ENCODE assay signal across 1 cellular context in the genomic region with DNA sequence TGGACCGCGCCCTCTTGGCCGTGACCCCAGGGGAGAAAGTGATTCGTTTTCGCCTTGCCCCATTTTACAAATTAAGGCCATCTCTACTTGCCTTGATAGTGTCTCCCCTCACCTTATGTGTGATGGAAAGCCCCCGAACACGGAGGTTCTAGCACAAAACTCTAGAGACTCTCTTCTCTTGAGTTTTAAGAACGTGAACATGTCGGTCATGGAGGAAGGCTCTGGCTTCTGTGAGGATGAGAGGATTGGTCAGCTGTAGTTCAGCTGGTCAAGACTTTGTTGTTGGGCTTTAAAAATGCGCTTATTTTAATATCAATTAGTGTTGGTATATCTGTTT.
TF ChIP-seq lines count a peak whose summit lies in the region.

No MANE protein-coding gene starts in this region.

TF ChIP-seq in K562, 482 proteins besides CTCF, POLR2A, EP300 and RAD21 (continued from another document and continues in another):
- TF ChIP-seq, protein P1, sequence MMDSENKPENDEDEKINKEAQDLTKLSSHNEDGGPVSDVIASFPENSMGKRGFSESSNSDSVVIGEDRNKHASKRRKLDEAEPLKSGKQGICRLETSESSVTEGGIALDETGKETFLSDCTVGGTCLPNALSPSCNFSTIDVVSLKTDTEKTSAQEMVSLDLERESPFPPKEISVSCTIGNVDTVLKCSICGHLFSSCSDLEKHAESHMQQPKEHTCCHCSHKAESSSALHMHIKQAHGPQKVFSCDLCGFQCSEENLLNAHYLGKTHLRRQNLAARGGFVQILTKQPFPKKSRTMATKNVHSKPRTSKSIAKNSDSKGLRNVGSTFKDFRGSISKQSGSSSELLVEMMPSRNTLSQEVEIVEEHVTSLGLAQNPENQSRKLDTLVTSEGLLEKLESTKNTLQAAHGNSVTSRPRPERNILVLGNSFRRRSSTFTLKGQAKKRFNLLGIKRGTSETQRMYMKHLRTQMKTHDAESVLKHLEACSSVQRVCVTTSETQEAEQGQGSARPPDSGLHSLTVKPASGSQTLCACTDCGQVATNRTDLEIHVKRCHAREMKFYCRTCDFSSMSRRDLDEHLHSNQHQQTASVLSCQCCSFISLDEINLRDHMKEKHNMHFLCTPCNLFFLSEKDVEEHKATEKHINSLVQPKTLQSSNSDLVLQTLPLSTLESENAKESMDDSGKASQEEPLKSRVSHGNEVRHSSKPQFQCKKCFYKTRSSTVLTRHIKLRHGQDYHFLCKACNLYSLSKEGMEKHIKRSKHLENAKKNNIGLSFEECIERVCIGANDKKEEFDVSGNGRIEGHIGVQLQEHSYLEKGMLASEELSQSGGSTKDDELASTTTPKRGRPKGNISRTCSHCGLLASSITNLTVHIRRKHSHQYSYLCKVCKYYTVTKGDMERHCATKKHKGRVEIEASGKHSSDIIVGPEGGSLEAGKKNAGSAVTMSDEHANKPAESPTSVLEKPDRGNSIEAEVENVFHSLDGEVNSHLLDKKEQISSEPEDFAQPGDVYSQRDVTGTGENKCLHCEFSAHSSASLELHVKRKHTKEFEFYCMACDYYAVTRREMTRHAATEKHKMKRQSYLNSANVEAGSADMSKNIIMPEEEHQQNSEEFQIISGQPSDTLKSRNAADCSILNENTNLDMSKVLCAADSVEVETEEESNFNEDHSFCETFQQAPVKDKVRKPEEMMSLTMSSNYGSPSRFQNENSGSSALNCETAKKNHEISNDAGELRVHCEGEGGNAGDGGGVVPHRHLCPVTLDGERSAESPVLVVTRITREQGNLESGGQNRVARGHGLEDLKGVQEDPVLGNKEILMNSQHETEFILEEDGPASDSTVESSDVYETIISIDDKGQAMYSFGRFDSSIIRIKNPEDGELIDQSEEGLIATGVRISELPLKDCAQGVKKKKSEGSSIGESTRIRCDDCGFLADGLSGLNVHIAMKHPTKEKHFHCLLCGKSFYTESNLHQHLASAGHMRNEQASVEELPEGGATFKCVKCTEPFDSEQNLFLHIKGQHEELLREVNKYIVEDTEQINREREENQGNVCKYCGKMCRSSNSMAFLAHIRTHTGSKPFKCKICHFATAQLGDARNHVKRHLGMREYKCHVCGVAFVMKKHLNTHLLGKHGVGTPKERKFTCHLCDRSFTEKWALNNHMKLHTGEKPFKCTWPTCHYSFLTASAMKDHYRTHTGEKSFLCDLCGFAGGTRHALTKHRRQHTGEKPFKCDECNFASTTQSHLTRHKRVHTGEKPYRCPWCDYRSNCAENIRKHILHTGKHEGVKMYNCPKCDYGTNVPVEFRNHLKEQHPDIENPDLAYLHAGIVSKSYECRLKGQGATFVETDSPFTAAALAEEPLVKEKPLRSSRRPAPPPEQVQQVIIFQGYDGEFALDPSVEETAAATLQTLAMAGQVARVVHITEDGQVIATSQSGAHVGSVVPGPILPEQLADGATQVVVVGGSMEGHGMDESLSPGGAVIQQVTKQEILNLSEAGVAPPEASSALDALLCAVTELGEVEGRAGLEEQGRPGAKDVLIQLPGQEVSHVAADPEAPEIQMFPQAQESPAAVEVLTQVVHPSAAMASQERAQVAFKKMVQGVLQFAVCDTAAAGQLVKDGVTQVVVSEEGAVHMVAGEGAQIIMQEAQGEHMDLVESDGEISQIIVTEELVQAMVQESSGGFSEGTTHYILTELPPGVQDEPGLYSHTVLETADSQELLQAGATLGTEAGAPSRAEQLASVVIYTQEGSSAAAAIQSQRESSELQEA (IDR thresholded peaks at IDR 0.05; ENCODE audit: low read depth), result no peak
- TF ChIP-seq, protein P2, sequence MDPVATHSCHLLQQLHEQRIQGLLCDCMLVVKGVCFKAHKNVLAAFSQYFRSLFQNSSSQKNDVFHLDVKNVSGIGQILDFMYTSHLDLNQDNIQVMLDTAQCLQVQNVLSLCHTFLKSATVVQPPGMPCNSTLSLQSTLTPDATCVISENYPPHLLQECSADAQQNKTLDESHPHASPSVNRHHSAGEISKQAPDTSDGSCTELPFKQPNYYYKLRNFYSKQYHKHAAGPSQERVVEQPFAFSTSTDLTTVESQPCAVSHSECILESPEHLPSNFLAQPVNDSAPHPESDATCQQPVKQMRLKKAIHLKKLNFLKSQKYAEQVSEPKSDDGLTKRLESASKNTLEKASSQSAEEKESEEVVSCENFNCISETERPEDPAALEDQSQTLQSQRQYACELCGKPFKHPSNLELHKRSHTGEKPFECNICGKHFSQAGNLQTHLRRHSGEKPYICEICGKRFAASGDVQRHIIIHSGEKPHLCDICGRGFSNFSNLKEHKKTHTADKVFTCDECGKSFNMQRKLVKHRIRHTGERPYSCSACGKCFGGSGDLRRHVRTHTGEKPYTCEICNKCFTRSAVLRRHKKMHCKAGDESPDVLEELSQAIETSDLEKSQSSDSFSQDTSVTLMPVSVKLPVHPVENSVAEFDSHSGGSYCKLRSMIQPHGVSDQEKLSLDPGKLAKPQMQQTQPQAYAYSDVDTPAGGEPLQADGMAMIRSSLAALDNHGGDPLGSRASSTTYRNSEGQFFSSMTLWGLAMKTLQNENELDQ (CRISPR knock-in tag; IDR thresholded peaks at IDR 0.05; ENCODE audit: borderline replicate concordance), result no peak
- peak; percentile 14; the same call in 1 of the 2 replicates for TF ChIP-seq SMARCE1 (IDR thresholded peaks at IDR 0.05)
- no peak for TF ChIP-seq HDAC6 (IDR thresholded peaks at IDR 0.05; ENCODE audit: low read depth, low read length)
- TF ChIP-seq, protein P3, sequence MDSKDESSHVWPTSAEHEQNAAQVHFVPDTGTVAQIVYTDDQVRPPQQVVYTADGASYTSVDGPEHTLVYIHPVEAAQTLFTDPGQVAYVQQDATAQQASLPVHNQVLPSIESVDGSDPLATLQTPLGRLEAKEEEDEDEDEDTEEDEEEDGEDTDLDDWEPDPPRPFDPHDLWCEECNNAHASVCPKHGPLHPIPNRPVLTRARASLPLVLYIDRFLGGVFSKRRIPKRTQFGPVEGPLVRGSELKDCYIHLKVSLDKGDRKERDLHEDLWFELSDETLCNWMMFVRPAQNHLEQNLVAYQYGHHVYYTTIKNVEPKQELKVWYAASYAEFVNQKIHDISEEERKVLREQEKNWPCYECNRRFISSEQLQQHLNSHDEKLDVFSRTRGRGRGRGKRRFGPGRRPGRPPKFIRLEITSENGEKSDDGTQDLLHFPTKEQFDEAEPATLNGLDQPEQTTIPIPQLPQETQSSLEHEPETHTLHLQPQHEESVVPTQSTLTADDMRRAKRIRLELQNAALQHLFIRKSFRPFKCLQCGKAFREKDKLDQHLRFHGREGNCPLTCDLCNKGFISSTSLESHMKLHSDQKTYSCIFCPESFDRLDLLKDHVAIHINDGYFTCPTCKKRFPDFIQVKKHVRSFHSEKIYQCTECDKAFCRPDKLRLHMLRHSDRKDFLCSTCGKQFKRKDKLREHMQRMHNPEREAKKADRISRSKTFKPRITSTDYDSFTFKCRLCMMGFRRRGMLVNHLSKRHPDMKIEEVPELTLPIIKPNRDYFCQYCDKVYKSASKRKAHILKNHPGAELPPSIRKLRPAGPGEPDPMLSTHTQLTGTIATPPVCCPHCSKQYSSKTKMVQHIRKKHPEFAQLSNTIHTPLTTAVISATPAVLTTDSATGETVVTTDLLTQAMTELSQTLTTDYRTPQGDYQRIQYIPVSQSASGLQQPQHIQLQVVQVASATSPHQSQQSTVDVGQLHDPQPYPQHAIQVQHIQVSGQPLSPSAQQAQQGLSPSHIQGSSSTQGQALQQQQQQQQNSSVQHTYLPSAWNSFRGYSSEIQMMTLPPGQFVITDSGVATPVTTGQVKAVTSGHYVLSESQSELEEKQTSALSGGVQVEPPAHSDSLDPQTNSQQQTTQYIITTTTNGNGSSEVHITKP (IDR thresholded peaks at IDR 0.05; ENCODE audit: partially characterized antibody), result peak; percentile 89
- TF ChIP-seq, protein P4, sequence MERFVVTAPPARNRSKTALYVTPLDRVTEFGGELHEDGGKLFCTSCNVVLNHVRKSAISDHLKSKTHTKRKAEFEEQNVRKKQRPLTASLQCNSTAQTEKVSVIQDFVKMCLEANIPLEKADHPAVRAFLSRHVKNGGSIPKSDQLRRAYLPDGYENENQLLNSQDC (CRISPR knock-in tag; IDR thresholded peaks at IDR 0.05), result no peak
- TF ChIP-seq ZC3H4 (CRISPR knock-in tag; IDR thresholded peaks at IDR 0.05; ENCODE audit: borderline replicate concordance), result no peak
- no peak for TF ChIP-seq ARNT (IDR thresholded peaks at IDR 0.05)
- TF ChIP-seq, protein P5, sequence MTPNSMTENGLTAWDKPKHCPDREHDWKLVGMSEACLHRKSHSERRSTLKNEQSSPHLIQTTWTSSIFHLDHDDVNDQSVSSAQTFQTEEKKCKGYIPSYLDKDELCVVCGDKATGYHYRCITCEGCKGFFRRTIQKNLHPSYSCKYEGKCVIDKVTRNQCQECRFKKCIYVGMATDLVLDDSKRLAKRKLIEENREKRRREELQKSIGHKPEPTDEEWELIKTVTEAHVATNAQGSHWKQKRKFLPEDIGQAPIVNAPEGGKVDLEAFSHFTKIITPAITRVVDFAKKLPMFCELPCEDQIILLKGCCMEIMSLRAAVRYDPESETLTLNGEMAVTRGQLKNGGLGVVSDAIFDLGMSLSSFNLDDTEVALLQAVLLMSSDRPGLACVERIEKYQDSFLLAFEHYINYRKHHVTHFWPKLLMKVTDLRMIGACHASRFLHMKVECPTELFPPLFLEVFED (CRISPR knock-in tag; conservative IDR thresholded peaks at IDR 0.05), result no peak
- TF ChIP-seq SMAD1 (IDR thresholded peaks at IDR 0.05; ENCODE audit: low read depth, low read length, partially characterized antibody), result no peak
- TF ChIP-seq RBM34 (IDR thresholded peaks at IDR 0.05; ENCODE audit: borderline replicate concordance, insufficient read depth, low read length), result no peak
- TF ChIP-seq FOXK1 (CRISPR knock-in tag; IDR thresholded peaks at IDR 0.05; ENCODE audit: borderline replicate concordance), result 0 out of 2 replicates have a peak, but pooled peaks have one; percentile 11
- TF ChIP-seq KLF13 (tag; IDR thresholded peaks at IDR 0.05; ENCODE audit: borderline replicate concordance, low read depth), result no peak
- TF ChIP-seq HDGF (IDR thresholded peaks at IDR 0.05), result no peak
- TF ChIP-seq, protein P6, sequence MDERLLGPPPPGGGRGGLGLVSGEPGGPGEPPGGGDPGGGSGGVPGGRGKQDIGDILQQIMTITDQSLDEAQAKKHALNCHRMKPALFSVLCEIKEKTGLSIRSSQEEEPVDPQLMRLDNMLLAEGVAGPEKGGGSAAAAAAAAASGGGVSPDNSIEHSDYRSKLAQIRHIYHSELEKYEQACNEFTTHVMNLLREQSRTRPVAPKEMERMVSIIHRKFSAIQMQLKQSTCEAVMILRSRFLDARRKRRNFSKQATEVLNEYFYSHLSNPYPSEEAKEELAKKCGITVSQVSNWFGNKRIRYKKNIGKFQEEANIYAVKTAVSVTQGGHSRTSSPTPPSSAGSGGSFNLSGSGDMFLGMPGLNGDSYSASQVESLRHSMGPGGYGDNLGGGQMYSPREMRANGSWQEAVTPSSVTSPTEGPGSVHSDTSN (CRISPR knock-in tag; IDR thresholded peaks at IDR 0.05; ENCODE audit: low read depth), result no peak
- TF ChIP-seq, protein P6 (tag; conservative IDR thresholded peaks at IDR 0.05; ENCODE audit: low read depth), result no peak
- TF ChIP-seq, protein P7, sequence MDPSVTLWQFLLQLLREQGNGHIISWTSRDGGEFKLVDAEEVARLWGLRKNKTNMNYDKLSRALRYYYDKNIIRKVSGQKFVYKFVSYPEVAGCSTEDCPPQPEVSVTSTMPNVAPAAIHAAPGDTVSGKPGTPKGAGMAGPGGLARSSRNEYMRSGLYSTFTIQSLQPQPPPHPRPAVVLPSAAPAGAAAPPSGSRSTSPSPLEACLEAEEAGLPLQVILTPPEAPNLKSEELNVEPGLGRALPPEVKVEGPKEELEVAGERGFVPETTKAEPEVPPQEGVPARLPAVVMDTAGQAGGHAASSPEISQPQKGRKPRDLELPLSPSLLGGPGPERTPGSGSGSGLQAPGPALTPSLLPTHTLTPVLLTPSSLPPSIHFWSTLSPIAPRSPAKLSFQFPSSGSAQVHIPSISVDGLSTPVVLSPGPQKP (CRISPR knock-in tag; IDR thresholded peaks at IDR 0.05), result no peak
- TF ChIP-seq, protein P8, sequence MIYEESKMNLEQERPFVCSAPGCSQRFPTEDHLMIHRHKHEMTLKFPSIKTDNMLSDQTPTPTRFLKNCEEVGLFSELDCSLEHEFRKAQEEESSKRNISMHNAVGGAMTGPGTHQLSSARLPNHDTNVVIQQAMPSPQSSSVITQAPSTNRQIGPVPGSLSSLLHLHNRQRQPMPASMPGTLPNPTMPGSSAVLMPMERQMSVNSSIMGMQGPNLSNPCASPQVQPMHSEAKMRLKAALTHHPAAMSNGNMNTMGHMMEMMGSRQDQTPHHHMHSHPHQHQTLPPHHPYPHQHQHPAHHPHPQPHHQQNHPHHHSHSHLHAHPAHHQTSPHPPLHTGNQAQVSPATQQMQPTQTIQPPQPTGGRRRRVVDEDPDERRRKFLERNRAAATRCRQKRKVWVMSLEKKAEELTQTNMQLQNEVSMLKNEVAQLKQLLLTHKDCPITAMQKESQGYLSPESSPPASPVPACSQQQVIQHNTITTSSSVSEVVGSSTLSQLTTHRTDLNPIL (CRISPR knock-in tag; IDR thresholded peaks at IDR 0.05), result no peak
- no peak for TF ChIP-seq ZNF324 (CRISPR knock-in tag; IDR thresholded peaks at IDR 0.05)
- TF ChIP-seq, protein P9, sequence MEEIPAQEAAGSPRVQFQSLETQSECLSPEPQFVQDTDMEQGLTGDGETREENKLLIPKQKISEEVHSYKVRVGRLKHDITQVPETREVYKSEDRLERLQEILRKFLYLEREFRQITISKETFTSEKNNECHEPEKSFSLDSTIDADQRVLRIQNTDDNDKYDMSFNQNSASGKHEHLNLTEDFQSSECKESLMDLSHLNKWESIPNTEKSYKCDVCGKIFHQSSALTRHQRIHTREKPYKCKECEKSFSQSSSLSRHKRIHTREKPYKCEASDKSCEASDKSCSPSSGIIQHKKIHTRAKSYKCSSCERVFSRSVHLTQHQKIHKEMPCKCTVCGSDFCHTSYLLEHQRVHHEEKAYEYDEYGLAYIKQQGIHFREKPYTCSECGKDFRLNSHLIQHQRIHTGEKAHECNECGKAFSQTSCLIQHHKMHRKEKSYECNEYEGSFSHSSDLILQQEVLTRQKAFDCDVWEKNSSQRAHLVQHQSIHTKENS (CRISPR knock-in tag; IDR thresholded peaks at IDR 0.05), result no peak
- TF ChIP-seq, protein P10, sequence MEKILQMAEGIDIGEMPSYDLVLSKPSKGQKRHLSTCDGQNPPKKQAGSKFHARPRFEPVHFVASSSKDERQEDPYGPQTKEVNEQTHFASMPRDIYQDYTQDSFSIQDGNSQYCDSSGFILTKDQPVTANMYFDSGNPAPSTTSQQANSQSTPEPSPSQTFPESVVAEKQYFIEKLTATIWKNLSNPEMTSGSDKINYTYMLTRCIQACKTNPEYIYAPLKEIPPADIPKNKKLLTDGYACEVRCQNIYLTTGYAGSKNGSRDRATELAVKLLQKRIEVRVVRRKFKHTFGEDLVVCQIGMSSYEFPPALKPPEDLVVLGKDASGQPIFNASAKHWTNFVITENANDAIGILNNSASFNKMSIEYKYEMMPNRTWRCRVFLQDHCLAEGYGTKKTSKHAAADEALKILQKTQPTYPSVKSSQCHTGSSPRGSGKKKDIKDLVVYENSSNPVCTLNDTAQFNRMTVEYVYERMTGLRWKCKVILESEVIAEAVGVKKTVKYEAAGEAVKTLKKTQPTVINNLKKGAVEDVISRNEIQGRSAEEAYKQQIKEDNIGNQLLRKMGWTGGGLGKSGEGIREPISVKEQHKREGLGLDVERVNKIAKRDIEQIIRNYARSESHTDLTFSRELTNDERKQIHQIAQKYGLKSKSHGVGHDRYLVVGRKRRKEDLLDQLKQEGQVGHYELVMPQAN (IDR thresholded peaks at IDR 0.05; ENCODE audit: borderline replicate concordance), result no peak
- no peak for TF ChIP-seq HLTF (IDR thresholded peaks at IDR 0.05)
